Comparison of ENCODE assay signal across 5 cellular contexts in the genomic region with DNA sequence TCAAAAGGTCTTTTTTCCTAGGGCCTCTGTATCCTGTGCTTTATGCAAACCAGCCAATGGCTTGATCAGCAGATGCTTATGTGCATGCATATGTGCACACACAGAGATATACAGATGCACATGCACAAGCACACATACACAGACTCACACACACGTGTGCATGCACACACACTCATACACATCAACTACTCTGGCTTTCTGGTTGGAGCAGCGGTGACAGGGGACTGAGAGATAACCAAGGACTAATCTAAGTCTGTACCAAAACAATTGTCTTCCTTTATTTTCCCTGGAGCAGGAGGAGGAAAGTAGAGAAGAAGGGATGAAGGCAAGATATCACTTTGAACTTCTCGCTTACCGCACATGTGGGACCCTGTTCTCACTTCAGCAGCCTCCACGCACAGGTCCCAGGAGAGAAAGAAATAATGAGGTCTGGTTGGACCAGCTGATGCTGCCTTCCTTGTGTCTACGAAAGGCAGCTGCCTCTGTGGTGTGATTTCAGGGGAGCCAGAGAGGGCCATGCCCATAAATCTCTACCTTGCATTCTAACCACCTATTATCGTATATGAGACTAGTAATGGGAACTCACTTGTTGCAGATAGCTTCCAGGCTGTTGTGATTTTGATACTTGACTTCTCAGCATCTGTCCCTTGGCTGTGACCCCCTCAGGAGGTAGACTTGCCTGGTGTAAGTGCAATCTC.
"Had no signal": no experiment of that assay in that cellular context is flagged by ENCODE, and none has a peak within 500 bp of the region (broad histone marks: within the 10 kb centered on the region; RNA-seq: fewer than 3 reads in every experiment).

No MANE protein-coding gene starts in this region.

- H2AFZ ChIP-seq: GM23248 had no signal

- H3K4me3 Mint-ChIP-seq: H9 had no signal

- DNase-seq: GM23248, H9, HCEC 1CT, IMR-90 had no signal

- H3K4me3 ChIP-seq: GM23248, K562 had no signal

- ATAC-seq: K562 had no signal

- H3K27ac Mint-ChIP-seq: H9 had no signal

- H3K27ac ChIP-seq: GM23248 had no signal

- H3K9ac ChIP-seq: GM23248 had no signal
